Comparison of ENCODE assay signal across 20 cellular contexts in genomic region chr20:16479666-16480065, GRCh38.
"Had no signal": no experiment of that assay in that cellular context is flagged by ENCODE, and none has a peak within 500 bp of the region (broad histone marks: within the 10 kb centered on the region; RNA-seq: fewer than 3 reads in every experiment).

No MANE protein-coding gene starts in this region.

- DNase-seq: activated B cell treated with CpG ODN at 0.5 μM for 24 hours; activated CD4-positive, alpha-beta memory T cell treated with anti-CD3 and anti-CD28 coated beads, Interleukin-2, amount 10 ng/mL, durations not matched to agents 7 days and 5 days; activated CD4-positive, alpha-beta T cell treated with anti-CD3 and anti-CD28 coated beads for 48 hours; activated CD8-positive, alpha-beta memory T cell treated with anti-CD3 and anti-CD28 coated beads, Interleukin-2, amount 10 ng/mL, durations not matched to agents 7 days and 5 days; activated naive CD4-positive, alpha-beta T cell; activated naive CD8-positive, alpha-beta T cell treated with anti-CD3 and anti-CD28 coated beads, Interleukin-2, amount 10 ng/mL, durations not matched to agents 7 days and 5 days; erythroblast; hypothalamus; midbrain; nephron progenitor cell; nucleus accumbens; stimulated activated CD4-positive, alpha-beta T cell treated with anti-CD3 and anti-CD28 coated beads, Interleukin-12 subunit alpha, Interleukin-12 subunit beta, amount 100 ng/mL, for 4 hours; stimulated activated CD4-positive, alpha-beta T cell treated with anti-CD3 and anti-CD28 coated beads, Interleukin-1b, Interleukin-23, amount 100 ng/mL, for 48 hours; stimulated activated naive CD4-positive, alpha-beta T cell treated with Interleukin-2 at 50 U/mL for 16 hours; substantia nigra; T-cell; tibial artery; uterus had no signal

- H3K27me3 ChIP-seq: tibial artery, uterus had no signal

- H3K27ac ChIP-seq: coronary artery, tibial artery, uterus had no signal

- H3K4me3 ChIP-seq: coronary artery, lung, tibial artery, uterus had no signal

- ATAC-seq: activated CD8-positive, alpha-beta memory T cell treated with anti-CD3 and anti-CD28 coated beads, Interleukin-2, amount 10 ng/mL, durations not matched to agents 7 days and 5 days; T-cell had no signal

- H3K4me1 ChIP-seq: uterus had no signal

- H3K9me3 ChIP-seq: tibial artery, uterus had no signal

- H3K36me3 ChIP-seq: uterus had no signal
